Comparison of ENCODE assay signal across 1 cellular context in genomic region chr7:100130608-100131453, GRCh38.
TF ChIP-seq lines count a peak whose summit lies in the region.

No MANE protein-coding gene starts in this region.

TF ChIP-seq in K562, 482 proteins besides CTCF, POLR2A, EP300 and RAD21 (continued from another document and continues in another):
- TF ChIP-seq, protein P1, sequence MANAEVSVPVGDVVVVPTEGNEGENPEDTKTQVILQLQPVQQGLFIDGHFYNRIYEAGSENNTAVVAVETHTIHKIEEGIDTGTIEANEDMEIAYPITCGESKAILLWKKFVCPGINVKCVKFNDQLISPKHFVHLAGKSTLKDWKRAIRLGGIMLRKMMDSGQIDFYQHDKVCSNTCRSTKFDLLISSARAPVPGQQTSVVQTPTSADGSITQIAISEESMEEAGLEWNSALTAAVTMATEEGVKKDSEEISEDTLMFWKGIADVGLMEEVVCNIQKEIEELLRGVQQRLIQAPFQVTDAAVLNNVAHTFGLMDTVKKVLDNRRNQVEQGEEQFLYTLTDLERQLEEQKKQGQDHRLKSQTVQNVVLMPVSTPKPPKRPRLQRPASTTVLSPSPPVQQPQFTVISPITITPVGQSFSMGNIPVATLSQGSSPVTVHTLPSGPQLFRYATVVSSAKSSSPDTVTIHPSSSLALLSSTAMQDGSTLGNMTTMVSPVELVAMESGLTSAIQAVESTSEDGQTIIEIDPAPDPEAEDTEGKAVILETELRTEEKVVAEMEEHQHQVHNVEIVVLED (CRISPR knock-in tag; IDR thresholded peaks at IDR 0.05), result no peak
- TF ChIP-seq JUN (IDR thresholded peaks at IDR 0.05; ENCODE audit: borderline replicate concordance, low read depth, low read length) (no peak), JUN (CRISPR knock-in tag; IDR thresholded peaks at IDR 0.05; ENCODE audit: borderline replicate concordance) (no peak), SP1 (CRISPR knock-in tag; IDR thresholded peaks at IDR 0.05) (no peak), BCOR (IDR thresholded peaks at IDR 0.05) (peak; percentile 71), CCNT2 (IDR thresholded peaks at IDR 0.05; ENCODE audit: borderline replicate concordance, extremely low read depth, insufficient read length, low read depth, low read length) (no peak), MAFF (IDR thresholded peaks at IDR 0.05; ENCODE audit: low read length) (no peak), PTTG1 (tag; IDR thresholded peaks at IDR 0.05; ENCODE audit: low read depth) (no peak), ZNF143 (CRISPR knock-in tag; IDR thresholded peaks at IDR 0.05) (no peak), PCBP1 (IDR thresholded peaks at IDR 0.05; ENCODE audit: low read depth, low read length, poor library complexity, severe bottlenecking) (no peak), POU5F1 (IDR thresholded peaks at IDR 0.05; ENCODE audit: borderline replicate concordance, low read depth, low read length, partially characterized antibody) (no peak), CREB3L1 (IDR thresholded peaks at IDR 0.05; ENCODE audit: borderline replicate concordance, low read depth) (no peak), ZNF764 (CRISPR knock-in tag; IDR thresholded peaks at IDR 0.05; ENCODE audit: low read depth) (0 out of 2 replicates have a peak, but pooled peaks have one; percentile 31), TFAM (CRISPR knock-in tag; conservative IDR thresholded peaks at IDR 0.05) (no peak), HDAC3 (IDR thresholded peaks at IDR 0.05; ENCODE audit: borderline replicate concordance, partially characterized antibody) (no peak), CHD1 (IDR thresholded peaks at IDR 0.05; ENCODE audit: low read length) (no peak), DACH1 (IDR thresholded peaks at IDR 0.05; ENCODE audit: partially characterized antibody) (no peak), ILK (tag; IDR thresholded peaks at IDR 0.05; ENCODE audit: borderline replicate concordance, low read depth) (no peak), HINFP (tag; conservative IDR thresholded peaks at IDR 0.05; ENCODE audit: low read depth) (0 out of 2 replicates have a peak, but pooled peaks have one; percentile 32), TAF9B (IDR thresholded peaks at IDR 0.05; ENCODE audit: partially characterized antibody) (no peak), ZC3H4 (CRISPR knock-in tag; IDR thresholded peaks at IDR 0.05; ENCODE audit: borderline replicate concordance) (no peak), ZNF586 (CRISPR knock-in tag; conservative IDR thresholded peaks at IDR 0.05) (no peak), BRF2 (IDR thresholded peaks at IDR 0.05; ENCODE audit: borderline replicate concordance, insufficient read depth, insufficient read length) (no peak), ERF (CRISPR knock-in tag; IDR thresholded peaks at IDR 0.05) (no peak), ZNF644 (tag; IDR thresholded peaks at IDR 0.05; ENCODE audit: low read depth) (no peak), FOXJ3 (CRISPR knock-in tag; IDR thresholded peaks at IDR 0.05) (no peak), ZNF511 (CRISPR knock-in tag; IDR thresholded peaks at IDR 0.05) (no peak), PBX2 (CRISPR knock-in tag; IDR thresholded peaks at IDR 0.05; ENCODE audit: low read depth) (no peak), PBX2 (tag; conservative IDR thresholded peaks at IDR 0.05; ENCODE audit: low read depth) (no peak), ZNF311 (CRISPR knock-in tag; IDR thresholded peaks at IDR 0.05) (no peak), RREB1 (CRISPR knock-in tag; IDR thresholded peaks at IDR 0.05) (no peak), ZNF444 (CRISPR knock-in tag; IDR thresholded peaks at IDR 0.05) (no peak), CREM (IDR thresholded peaks at IDR 0.05; ENCODE audit: low read depth) (no peak), NFE2 (IDR thresholded peaks at IDR 0.05; ENCODE audit: low read depth) (no peak), ZBED1 (IDR thresholded peaks at IDR 0.05) (no peak), RAD51 (IDR thresholded peaks at IDR 0.05; ENCODE audit: borderline replicate concordance, low read depth) (peak; percentile 68; the same call in 1 of the 2 replicates), SRSF9 (IDR thresholded peaks at IDR 0.05; ENCODE audit: borderline replicate concordance, low read depth, low read length) (no peak)
- TF ChIP-seq, protein P2, sequence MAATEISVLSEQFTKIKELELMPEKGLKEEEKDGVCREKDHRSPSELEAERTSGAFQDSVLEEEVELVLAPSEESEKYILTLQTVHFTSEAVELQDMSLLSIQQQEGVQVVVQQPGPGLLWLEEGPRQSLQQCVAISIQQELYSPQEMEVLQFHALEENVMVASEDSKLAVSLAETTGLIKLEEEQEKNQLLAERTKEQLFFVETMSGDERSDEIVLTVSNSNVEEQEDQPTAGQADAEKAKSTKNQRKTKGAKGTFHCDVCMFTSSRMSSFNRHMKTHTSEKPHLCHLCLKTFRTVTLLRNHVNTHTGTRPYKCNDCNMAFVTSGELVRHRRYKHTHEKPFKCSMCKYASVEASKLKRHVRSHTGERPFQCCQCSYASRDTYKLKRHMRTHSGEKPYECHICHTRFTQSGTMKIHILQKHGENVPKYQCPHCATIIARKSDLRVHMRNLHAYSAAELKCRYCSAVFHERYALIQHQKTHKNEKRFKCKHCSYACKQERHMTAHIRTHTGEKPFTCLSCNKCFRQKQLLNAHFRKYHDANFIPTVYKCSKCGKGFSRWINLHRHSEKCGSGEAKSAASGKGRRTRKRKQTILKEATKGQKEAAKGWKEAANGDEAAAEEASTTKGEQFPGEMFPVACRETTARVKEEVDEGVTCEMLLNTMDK (IDR thresholded peaks at IDR 0.05; ENCODE audit: borderline replicate concordance, insufficient read depth, low read depth, low read length, poor library complexity, severe bottlenecking), result peak; percentile 82
- TF ChIP-seq, protein P3, sequence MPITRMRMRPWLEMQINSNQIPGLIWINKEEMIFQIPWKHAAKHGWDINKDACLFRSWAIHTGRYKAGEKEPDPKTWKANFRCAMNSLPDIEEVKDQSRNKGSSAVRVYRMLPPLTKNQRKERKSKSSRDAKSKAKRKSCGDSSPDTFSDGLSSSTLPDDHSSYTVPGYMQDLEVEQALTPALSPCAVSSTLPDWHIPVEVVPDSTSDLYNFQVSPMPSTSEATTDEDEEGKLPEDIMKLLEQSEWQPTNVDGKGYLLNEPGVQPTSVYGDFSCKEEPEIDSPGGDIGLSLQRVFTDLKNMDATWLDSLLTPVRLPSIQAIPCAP (CRISPR knock-in tag; IDR thresholded peaks at IDR 0.05; ENCODE audit: borderline replicate concordance), result no peak
- TF ChIP-seq, protein P4, sequence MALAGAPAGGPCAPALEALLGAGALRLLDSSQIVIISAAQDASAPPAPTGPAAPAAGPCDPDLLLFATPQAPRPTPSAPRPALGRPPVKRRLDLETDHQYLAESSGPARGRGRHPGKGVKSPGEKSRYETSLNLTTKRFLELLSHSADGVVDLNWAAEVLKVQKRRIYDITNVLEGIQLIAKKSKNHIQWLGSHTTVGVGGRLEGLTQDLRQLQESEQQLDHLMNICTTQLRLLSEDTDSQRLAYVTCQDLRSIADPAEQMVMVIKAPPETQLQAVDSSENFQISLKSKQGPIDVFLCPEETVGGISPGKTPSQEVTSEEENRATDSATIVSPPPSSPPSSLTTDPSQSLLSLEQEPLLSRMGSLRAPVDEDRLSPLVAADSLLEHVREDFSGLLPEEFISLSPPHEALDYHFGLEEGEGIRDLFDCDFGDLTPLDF (CRISPR knock-in tag; IDR thresholded peaks at IDR 0.05), result 0 out of 2 replicates have a peak, but pooled peaks have one; percentile 45
- TF ChIP-seq, protein P5, sequence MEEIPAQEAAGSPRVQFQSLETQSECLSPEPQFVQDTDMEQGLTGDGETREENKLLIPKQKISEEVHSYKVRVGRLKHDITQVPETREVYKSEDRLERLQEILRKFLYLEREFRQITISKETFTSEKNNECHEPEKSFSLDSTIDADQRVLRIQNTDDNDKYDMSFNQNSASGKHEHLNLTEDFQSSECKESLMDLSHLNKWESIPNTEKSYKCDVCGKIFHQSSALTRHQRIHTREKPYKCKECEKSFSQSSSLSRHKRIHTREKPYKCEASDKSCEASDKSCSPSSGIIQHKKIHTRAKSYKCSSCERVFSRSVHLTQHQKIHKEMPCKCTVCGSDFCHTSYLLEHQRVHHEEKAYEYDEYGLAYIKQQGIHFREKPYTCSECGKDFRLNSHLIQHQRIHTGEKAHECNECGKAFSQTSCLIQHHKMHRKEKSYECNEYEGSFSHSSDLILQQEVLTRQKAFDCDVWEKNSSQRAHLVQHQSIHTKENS (CRISPR knock-in tag; IDR thresholded peaks at IDR 0.05), result no peak
